Comparison of ENCODE assay signal across 20 cellular contexts in genomic region chr9:90105793-90106192, GRCh38.
"Had no signal": no experiment of that assay in that cellular context is flagged by ENCODE, and none has a peak within 500 bp of the region (broad histone marks: within the 10 kb centered on the region; RNA-seq: fewer than 3 reads in every experiment).

No MANE protein-coding gene starts in this region.

- H3K9me3 ChIP-seq: prostate gland, sigmoid colon had no signal

- DNase-seq: central memory CD4-positive, alpha-beta T cell; cortex of kidney; dorsolateral prefrontal cortex; effector memory CD4-positive, alpha-beta T cell; glutamatergic neuron; kidney; left colon; mammary epithelial cell; natural killer cell; retina; sigmoid colon; stimulated activated CD4-positive, alpha-beta T cell treated with anti-CD3 and anti-CD28 coated beads, Interleukin-2, amount 100 ng/mL, for 48 hours; stimulated activated naive CD4-positive, alpha-beta T cell treated with Interleukin-2 at 50 U/mL for 16 hours; trophoblast cell had no signal

- H3K27ac ChIP-seq: hepatocyte, neural progenitor cell, parathyroid adenoma, prostate gland had no signal

- ATAC-seq: esophagus mucosa, left colon, natural killer cell had no signal

- H3K4me1 ChIP-seq: neural progenitor cell, parathyroid adenoma, prostate gland had no signal

- H3K4me3 ChIP-seq: dorsolateral prefrontal cortex, hepatocyte, neural progenitor cell, prostate gland, sigmoid colon, smooth muscle cell had no signal

- H3K36me3 ChIP-seq: neural progenitor cell, prostate gland, sigmoid colon had no signal

- H3K27me3 ChIP-seq: hepatocyte, neural progenitor cell, sigmoid colon had no signal
